Comparison of ENCODE assay signal across 17 cellular contexts in the genomic region with DNA sequence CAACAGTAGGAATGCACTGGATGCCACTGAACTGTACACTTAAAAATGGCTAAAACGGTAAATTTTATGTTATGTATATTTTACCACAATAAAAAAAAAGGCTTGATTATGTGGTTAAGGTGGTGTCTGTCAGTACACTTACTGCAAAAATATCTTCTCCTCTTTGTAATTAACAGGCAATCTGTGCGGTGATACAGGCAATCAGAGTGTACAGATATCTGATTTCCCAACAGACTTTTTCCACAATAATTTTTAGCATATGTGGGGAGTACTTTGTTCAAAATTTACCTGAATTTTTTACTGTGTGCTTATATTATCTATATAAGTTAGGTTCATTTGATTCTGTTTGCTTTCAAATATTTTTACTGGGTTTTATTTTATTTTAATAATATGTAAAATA.
DNase-seq lines count a peak whose midpoint lies in the region; ATAC-seq lines count a peak whose summit lies in the region.
"Had no signal": no experiment of that assay in that cellular context is flagged by ENCODE, and none has a peak within 500 bp of the region (broad histone marks: within the 10 kb centered on the region; RNA-seq: fewer than 3 reads in every experiment).

No MANE protein-coding gene starts in this region.

- no peaks in the 10 kb centered on the region for H3K9me3 Mint-ChIP-seq in activated CD8-positive, alpha-beta memory T cell treated with anti-CD3 and anti-CD28 coated beads, Interleukin-2, amount 10 ng/mL, durations not matched to agents 7 days and 5 days (ENCODE audit: low read depth)
- H3K9me3 Mint-ChIP-seq in effector memory CD8-positive, alpha-beta T cell = no peaks in the 10 kb centered on the region
- H3K9me3 Mint-ChIP-seq in stimulated activated effector memory CD8-positive, alpha-beta T cell treated with anti-CD3 and anti-CD28 coated beads, Interleukin-12 subunit alpha, Interleukin-12 subunit beta, amount 100 ng/mL, for 72 hours = no peaks in the 10 kb centered on the region
- H3K9me3 Mint-ChIP-seq: CD14-positive monocyte; CD8-positive, alpha-beta T cell; H9 had no signal

- no peaks in the 10 kb centered on the region for H3K27me3 Mint-ChIP-seq in activated CD8-positive, alpha-beta memory T cell treated with anti-CD3 and anti-CD28 coated beads, Interleukin-2, amount 10 ng/mL, durations not matched to agents 7 days and 5 days
- H3K27me3 Mint-ChIP-seq in T-helper 17 cell = no peaks in the 10 kb centered on the region
- H3K27me3 Mint-ChIP-seq in effector memory CD8-positive, alpha-beta T cell = no peaks in the 10 kb centered on the region

- no peak for DNase-seq in activated CD8-positive, alpha-beta memory T cell treated with anti-CD3 and anti-CD28 coated beads, Interleukin-2, amount 10 ng/mL, durations not matched to agents 7 days and 5 days
- DNase-seq in activated CD8-positive, alpha-beta memory T cell treated with anti-CD3 and anti-CD28 coated beads, Interleukin-2, amount 50 U/mL, for 48 hours = no peak
- DNase-seq in T-helper 17 cell (no peak), SK-N-DZ (ENCODE audit: low spot score) (no peak), RKO (ENCODE audit: low spot score) (no peak)
- DNase-seq in effector memory CD8-positive, alpha-beta T cell = no peak
- DNase-seq in stimulated activated effector memory CD8-positive, alpha-beta T cell treated with anti-CD3 and anti-CD28 coated beads, Interleukin-12 subunit alpha, Interleukin-12 subunit beta, amount 100 ng/mL, for 72 hours (ENCODE audit: low spot score in 2 of 2) = no peak
- DNase-seq: 8988T; Calu3; CD8-positive, alpha-beta T cell; DMS79 treated with DMSO at 0.1 percent for 48 hours; GF-D8; GOT3; H9 had no signal

- H3K27ac Mint-ChIP-seq in activated CD8-positive, alpha-beta memory T cell treated with anti-CD3 and anti-CD28 coated beads, Interleukin-2, amount 10 ng/mL, durations not matched to agents 7 days and 5 days = peak overlapping the region; percentile 15
- H3K27ac Mint-ChIP-seq in T-helper 17 cell = peak overlapping the region; percentile 45
- peak overlapping the region; percentile 74 to 85 for H3K27ac Mint-ChIP-seq in effector memory CD8-positive, alpha-beta T cell
- peak overlapping the region; percentile 43 for H3K27ac Mint-ChIP-seq in stimulated activated effector memory CD8-positive, alpha-beta T cell treated with anti-CD3 and anti-CD28 coated beads, Interleukin-12 subunit alpha, Interleukin-12 subunit beta, amount 100 ng/mL, for 72 hours
- H3K27ac Mint-ChIP-seq: CD14-positive monocyte, H9 had no signal

- peaks cover 9% of the 10 kb centered on the region for H3K4me1 Mint-ChIP-seq in activated CD8-positive, alpha-beta memory T cell treated with anti-CD3 and anti-CD28 coated beads, Interleukin-2, amount 10 ng/mL, durations not matched to agents 7 days and 5 days
- peaks cover 18% of the 10 kb centered on the region for H3K4me1 Mint-ChIP-seq in T-helper 17 cell
- peaks cover 12 to 30% of the 10 kb centered on the region in 2 donors for H3K4me1 Mint-ChIP-seq in effector memory CD8-positive, alpha-beta T cell (ENCODE audit: low read depth in 2 of 2)
- peaks cover 17% of the 10 kb centered on the region for H3K4me1 Mint-ChIP-seq in stimulated activated effector memory CD8-positive, alpha-beta T cell treated with anti-CD3 and anti-CD28 coated beads, Interleukin-12 subunit alpha, Interleukin-12 subunit beta, amount 100 ng/mL, for 72 hours
- H3K4me1 Mint-ChIP-seq: CD14-positive monocyte had no signal

- CTCF ChIA-PET in activated CD8-positive, alpha-beta memory T cell treated with anti-CD3 and anti-CD28 coated beads, Interleukin-2, amount 10 ng/mL, durations not matched to agents 7 days and 5 days (lab: Charles Lee) = no interaction called here

- H3K4me3 Mint-ChIP-seq in activated CD8-positive, alpha-beta memory T cell treated with anti-CD3 and anti-CD28 coated beads, Interleukin-2, amount 10 ng/mL, durations not matched to agents 7 days and 5 days = no peak overlapping the region
- no peak overlapping the region for H3K4me3 Mint-ChIP-seq in T-helper 17 cell
- no peak overlapping the region for H3K4me3 Mint-ChIP-seq in effector memory CD8-positive, alpha-beta T cell
- no peak overlapping the region for H3K4me3 Mint-ChIP-seq in stimulated activated effector memory CD8-positive, alpha-beta T cell treated with anti-CD3 and anti-CD28 coated beads, Interleukin-12 subunit alpha, Interleukin-12 subunit beta, amount 100 ng/mL, for 72 hours
- H3K4me3 Mint-ChIP-seq: CD14-positive monocyte; CD8-positive, alpha-beta T cell; H9 had no signal

- no peak for ATAC-seq in activated CD8-positive, alpha-beta memory T cell treated with anti-CD3 and anti-CD28 coated beads, Interleukin-2, amount 10 ng/mL, durations not matched to agents 7 days and 5 days
- ATAC-seq in T-helper 17 cell = no peak
- no peak for ATAC-seq in effector memory CD8-positive, alpha-beta T cell (replicated peaks)
- no peak for ATAC-seq in stimulated activated effector memory CD8-positive, alpha-beta T cell treated with anti-CD3 and anti-CD28 coated beads, Interleukin-12 subunit alpha, Interleukin-12 subunit beta, amount 100 ng/mL, for 72 hours
- no peak for ATAC-seq in HG03045 (IDR thresholded peaks at IDR 0.05; ENCODE audit: unreplicated experiment)
- ATAC-seq: CD8-positive, alpha-beta T cell had no signal

- no peaks in the 10 kb centered on the region for H3K9me3 ChIP-seq in T-helper 17 cell (ENCODE audit: control insufficient read depth, low read length, poor library complexity, severe bottlenecking)
- H3K9me3 ChIP-seq: BLaER1 had no signal

- peaks cover 55% of the 10 kb centered on the region for H3K36me3 Mint-ChIP-seq in activated CD8-positive, alpha-beta memory T cell treated with anti-CD3 and anti-CD28 coated beads, Interleukin-2, amount 10 ng/mL, durations not matched to agents 7 days and 5 days
- peaks cover 15% of the 10 kb centered on the region for H3K36me3 Mint-ChIP-seq in T-helper 17 cell (ENCODE audit: low read depth)
- peaks cover 84% of the 10 kb centered on the region for H3K36me3 Mint-ChIP-seq in effector memory CD8-positive, alpha-beta T cell (ENCODE audit: insufficient read depth)
- H3K36me3 Mint-ChIP-seq in stimulated activated effector memory CD8-positive, alpha-beta T cell treated with anti-CD3 and anti-CD28 coated beads, Interleukin-12 subunit alpha, Interleukin-12 subunit beta, amount 100 ng/mL, for 72 hours = peaks cover 100% of the 10 kb centered on the region

Comparison
In these comparisons a context has a peak if more than half of its experiments do, and no peak if none do; other contexts are left out.
1. H3K27ac Mint-ChIP-seq: peak in every context shown above with its lines; median percentile 80 in effector memory CD8-positive, alpha-beta T cell; 45 in T-helper 17 cell; 43 in stimulated activated effector memory CD8-positive, alpha-beta T cell treated with anti-CD3 and anti-CD28 coated beads, Interleukin-12 subunit alpha, Interleukin-12 subunit beta, amount 100 ng/mL, for 72 hours; 15 in activated CD8-positive, alpha-beta memory T cell treated with anti-CD3 and anti-CD28 coated beads, Interleukin-2, amount 10 ng/mL, durations not matched to agents 7 days and 5 days.